ENCODE assay signal across 22 cellular contexts in genomic region chr18:79672490-79673276, GRCh38.
"Had no signal": no experiment of that assay in that cellular context is flagged by ENCODE, and none has a peak within 500 bp of the region (broad histone marks: within the 10 kb centered on the region; RNA-seq: fewer than 3 reads in every experiment).

No MANE protein-coding gene starts in this region.

- DNase-seq: dermis blood vessel endothelial cell; foreskin melanocyte; heart left ventricle; hippocampal formation; left colon; left ventricle myocardium superior; mesenchymal stem cell; naive B cell; spleen; stimulated activated CD4-positive, alpha-beta T cell treated with anti-CD3 and anti-CD28 coated beads, Interleukin-15, amount 100 ng/mL, for 24 hours; stimulated activated CD4-positive, alpha-beta T cell treated with anti-CD3 and anti-CD28 coated beads, Interleukin-1b, Interleukin-23, amount 100 ng/mL, for 48 hours; stimulated activated CD4-positive, alpha-beta T cell treated with anti-CD3 and anti-CD28 coated beads, Interleukin-4, amount 100 ng/mL, for 24 hours; stimulated activated naive B cell treated with anti-CD40 and anti-IgM and Interleukin-4, amounts not matched to agents 10 μg/mL and 1 μg/mL and 100 μg/mL, for 72 hours; stimulated activated naive CD8-positive, alpha-beta T cell treated with anti-CD3 and anti-CD28 coated beads, Interleukin-15, amount 100 ng/mL, for 72 hours; testis; upper lobe of right lung had no signal

- H3K4me3 ChIP-seq: heart left ventricle, lung, spleen, testis, tibial nerve, upper lobe of right lung, vagina had no signal

- H3K27me3 ChIP-seq: heart left ventricle, neutrophil, spleen, testis, tibial nerve, upper lobe of right lung, vagina had no signal

- H3K27ac ChIP-seq: heart left ventricle, neutrophil, spleen, testis, tibial nerve, upper lobe of right lung, vagina had no signal

- H3K4me1 ChIP-seq: testis had no signal

- H3K36me3 ChIP-seq: neutrophil, upper lobe of right lung, vagina had no signal

- H3K9me3 Mint-ChIP-seq: nephron; stimulated activated naive B cell treated with anti-CD40 and anti-IgM and Interleukin-4, amounts not matched to agents 10 μg/mL and 1 μg/mL and 100 μg/mL, for 72 hours had no signal

- H3K4me3 Mint-ChIP-seq: nephron; stimulated activated naive B cell treated with anti-CD40 and anti-IgM and Interleukin-4, amounts not matched to agents 10 μg/mL and 1 μg/mL and 100 μg/mL, for 72 hours; stimulated activated naive CD8-positive, alpha-beta T cell treated with anti-CD3 and anti-CD28 coated beads, Interleukin-15, amount 100 ng/mL, for 72 hours had no signal

- H3K27me3 Mint-ChIP-seq: naive B cell; stimulated activated naive B cell treated with anti-CD40 and anti-IgM and Interleukin-4, amounts not matched to agents 10 μg/mL and 1 μg/mL and 100 μg/mL, for 72 hours; stimulated activated naive CD8-positive, alpha-beta T cell treated with anti-CD3 and anti-CD28 coated beads, Interleukin-15, amount 100 ng/mL, for 72 hours had no signal

- H3K27ac Mint-ChIP-seq: nephron; stimulated activated naive B cell treated with anti-CD40 and anti-IgM and Interleukin-4, amounts not matched to agents 10 μg/mL and 1 μg/mL and 100 μg/mL, for 72 hours; stimulated activated naive CD8-positive, alpha-beta T cell treated with anti-CD3 and anti-CD28 coated beads, Interleukin-15, amount 100 ng/mL, for 72 hours had no signal

- ATAC-seq: heart left ventricle; left colon; left ventricle myocardium superior; sciatic nerve; stimulated activated naive B cell treated with anti-CD40 and anti-IgM and Interleukin-4, amounts not matched to agents 10 μg/mL and 1 μg/mL and 100 μg/mL, for 72 hours; stimulated activated naive CD8-positive, alpha-beta T cell treated with anti-CD3 and anti-CD28 coated beads, Interleukin-15, amount 100 ng/mL, for 72 hours; upper lobe of right lung had no signal

- H3K9me3 ChIP-seq: heart left ventricle, neutrophil, testis, tibial nerve, upper lobe of right lung, vagina had no signal
